ENCODE assay signal across 24 cellular contexts in the genomic region with DNA sequence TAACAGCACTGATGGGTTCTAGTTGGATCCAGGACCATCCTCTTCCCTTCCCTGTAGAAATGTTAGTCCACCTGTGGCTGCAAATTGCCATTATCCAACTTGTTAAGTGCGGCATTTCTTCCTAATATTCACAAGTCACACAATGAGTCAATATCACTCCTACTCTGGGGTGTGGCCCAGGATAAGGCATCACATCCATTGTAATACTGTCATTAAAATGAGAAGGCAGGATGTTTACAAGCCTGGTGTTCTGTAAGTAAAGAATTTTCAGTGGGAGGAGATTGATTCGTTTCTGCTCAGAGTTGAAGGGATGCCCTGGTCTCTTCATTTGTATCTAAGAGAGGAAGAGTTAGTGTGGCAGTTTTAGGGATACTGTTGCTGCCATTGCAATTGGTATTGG. TPM values are rescaled to one million over a fixed set of nuclear protein-coding genes. Genes with fewer than 3 reads are reported as not detected.
A peak's percentile ranks its signal among the peaks of the same experiment; 100 is the strongest.
DNase-seq lines count a peak whose midpoint lies in the region; ATAC-seq, FAIRE-seq and TF ChIP-seq lines count a peak whose summit lies in the region.
"Had no signal": no experiment of that assay in that cellular context is flagged by ENCODE, and none has a peak within 500 bp of the region (broad histone marks: within the 10 kb centered on the region; RNA-seq: fewer than 3 reads in every experiment).

No MANE protein-coding gene starts in this region.

- H3K27me3 ChIP-seq in left ventricle myocardium inferior (ENCODE audit: low read depth): no peaks in the 10 kb centered on the region
- H3K27me3 ChIP-seq in astrocyte (ENCODE audit: insufficient read depth, low read length): no peaks in the 10 kb centered on the region
- no peaks in the 10 kb centered on the region for H3K27me3 ChIP-seq in keratinocyte (ENCODE audit: control insufficient read depth, extremely low read depth, insufficient read depth, low read length)
- no peaks in the 10 kb centered on the region for H3K27me3 ChIP-seq in colonic mucosa
- no peaks in the 10 kb centered on the region for H3K27me3 ChIP-seq in stomach
- no peaks in the 10 kb centered on the region for H3K27me3 ChIP-seq in testis
- H3K27me3 ChIP-seq: tibial artery had no signal

- H3K4me2 ChIP-seq in astrocyte (ENCODE audit: low read length): peak overlapping the region; percentile 6
- H3K4me2 ChIP-seq in keratinocyte (ENCODE audit: control insufficient read depth, extremely low read depth, insufficient read depth, low read depth, low read length): peak overlapping the region; percentile 22
- H3K4me2 ChIP-seq: BLaER1 treated with 17β-estradiol and CSF1 and Interleukin-3, amounts not matched to agents 10 nM and 100 nM; neural progenitor cell had no signal

- WGBS in stomach, 5 donors: 45 to 59% (median 51%) methylated on average over 2 of the region's 2 CpGs
- WGBS in testis, 2 donors: 62 to 67% methylated on average over 2 of the region's 2 CpGs

- H3K79me2 ChIP-seq in astrocyte (ENCODE audit: insufficient read depth, low read length): no peaks in the 10 kb centered on the region
- no peaks in the 10 kb centered on the region for H3K79me2 ChIP-seq in keratinocyte (ENCODE audit: control insufficient read depth, insufficient read depth, low read length)

- no peak for FAIRE-seq in astrocyte (lab: Jason Lieb, UNC)
- FAIRE-seq in keratinocyte (lab: Jason Lieb, UNC): peak; percentile 73
- FAIRE-seq: RCC 7860 had no signal

- peaks cover 12% of the 10 kb centered on the region for H3K4me1 Mint-ChIP-seq in astrocyte (ENCODE audit: low read depth, unreplicated experiment)
- H3K4me1 Mint-ChIP-seq: immature natural killer cell, neural progenitor cell, T-helper 17 cell had no signal

- H3K27ac ChIP-seq in left ventricle myocardium inferior (replicated peaks) (peak overlapping the region; percentile 72), astrocyte (ENCODE audit: low read depth, low read length) (no peak overlapping the region), keratinocyte (ENCODE audit: control insufficient read depth, insufficient read depth, low read length) (no peak overlapping the region), colonic mucosa (no peak overlapping the region), stomach (no peak overlapping the region), testis (no peak overlapping the region)
- H3K27ac ChIP-seq: BLaER1 treated with 17β-estradiol and CSF1 and Interleukin-3, amounts not matched to agents 10 nM and 100 nM; neural progenitor cell; tibial artery had no signal

- H3K9ac ChIP-seq in astrocyte (ENCODE audit: low read length) (no peak overlapping the region), keratinocyte (ENCODE audit: control insufficient read depth, extremely low read depth, insufficient read depth, low read length) (no peak overlapping the region), colonic mucosa (ENCODE audit: low read depth in 2 of 2, low read length in 2 of 2) (no peak overlapping the region)
- H3K9ac ChIP-seq: BLaER1 treated with 17β-estradiol and CSF1 and Interleukin-3, amounts not matched to agents 10 nM and 100 nM; neural progenitor cell had no signal

- no peaks in the 10 kb centered on the region for H3K9me3 ChIP-seq in left ventricle myocardium inferior (replicated peaks)
- no peaks in the 10 kb centered on the region for H3K9me3 ChIP-seq in astrocyte (ENCODE audit: insufficient read depth, low read depth, low read length)
- H3K9me3 ChIP-seq in keratinocyte (ENCODE audit: control insufficient read depth, low read depth, low read length): no peaks in the 10 kb centered on the region
- H3K9me3 ChIP-seq in colonic mucosa: no peaks in the 10 kb centered on the region
- no peaks in the 10 kb centered on the region for H3K9me3 ChIP-seq in stomach
- no peaks in the 10 kb centered on the region for H3K9me3 ChIP-seq in testis
- H3K9me3 ChIP-seq: prostate gland, tibial artery had no signal

- H3K27me3 Mint-ChIP-seq in astrocyte (ENCODE audit: low read depth, unreplicated experiment): peaks cover 9% of the 10 kb centered on the region

- dilution Hi-C loops in keratinocyte (cut with MboI; ENCODE audit: extremely low pct_ligation_motif_present, low sequenced_read_pairs): no loop called here

- H3K9me3 Mint-ChIP-seq in astrocyte (ENCODE audit: unreplicated experiment): no peaks in the 10 kb centered on the region
- H3K9me3 Mint-ChIP-seq: immature natural killer cell, neural progenitor cell had no signal

- no peak for TF ChIP-seq EP300 in stomach (IDR thresholded peaks at IDR 0.05)

- H4K20me1 ChIP-seq in astrocyte (ENCODE audit: insufficient read depth, low read length) (no peaks in the 10 kb centered on the region), keratinocyte (ENCODE audit: control insufficient read depth, extremely low read depth, insufficient read depth, low read length) (no peaks in the 10 kb centered on the region)
- H4K20me1 ChIP-seq: BLaER1 treated with 17β-estradiol and CSF1 and Interleukin-3, amounts not matched to agents 10 nM and 100 nM had no signal

- ATAC-seq in Right ventricle myocardium superior (ENCODE audit: poor library complexity) (no peak), GM21423 (IDR thresholded peaks at IDR 0.05; ENCODE audit: unreplicated experiment) (no peak)
- ATAC-seq: T-helper 17 cell had no signal

- H3K36me3 ChIP-seq in left ventricle myocardium inferior (no peaks in the 10 kb centered on the region), astrocyte (ENCODE audit: insufficient read depth, low read length) (no peaks in the 10 kb centered on the region), keratinocyte (ENCODE audit: control insufficient read depth in 2 of 2, extremely low read depth in 1 of 2, insufficient read depth in 2 of 2, low read length in 2 of 2) (no peaks in the 10 kb centered on the region), colonic mucosa (no peaks in the 10 kb centered on the region), stomach (no peaks in the 10 kb centered on the region), testis (ENCODE audit: low read depth, missing control alignments) (no peaks in the 10 kb centered on the region)
- H3K36me3 ChIP-seq: BLaER1 treated with 17β-estradiol and CSF1 and Interleukin-3, amounts not matched to agents 10 nM and 100 nM; neural progenitor cell; prostate gland; tibial artery had no signal

- H3K4me1 ChIP-seq in left ventricle myocardium inferior (peaks cover 16% of the 10 kb centered on the region), astrocyte (ENCODE audit: insufficient read depth, low read length) (peaks cover 28% of the 10 kb centered on the region), keratinocyte (ENCODE audit: control insufficient read depth, extremely low read depth, insufficient read depth, low read length) (peaks cover 23% of the 10 kb centered on the region), colonic mucosa (no peaks in the 10 kb centered on the region), stomach (peaks cover 11 to 52% (median 18%) of the 10 kb centered on the region in 4 donors), testis (no peaks in the 10 kb centered on the region)
- H3K4me1 ChIP-seq: BLaER1 treated with 17β-estradiol and CSF1 and Interleukin-3, amounts not matched to agents 10 nM and 100 nM; neural progenitor cell had no signal

- no peaks in the 10 kb centered on the region for H3K9me1 ChIP-seq in keratinocyte (ENCODE audit: control insufficient read depth, extremely low read depth, insufficient read depth, low read length)

- TF ChIP-seq CTCF in left ventricle myocardium inferior (IDR thresholded peaks at IDR 0.05; ENCODE audit: borderline replicate concordance) (no peak), astrocyte (IDR thresholded peaks at IDR 0.05; ENCODE audit: insufficient read depth, low read depth, low read length) (no peak), keratinocyte (optimal IDR thresholded peaks at IDR 0.05 in 1 of 3, IDR thresholded peaks at IDR 0.05 in 1 of 3, conservative IDR thresholded peaks at IDR 0.05 in 1 of 3; ENCODE audit: extremely low read depth in 1 of 3, insufficient read depth in 2 of 3, low read length in 3 of 3) (no peak), colonic mucosa (IDR thresholded peaks at IDR 0.05) (no peak), stomach (IDR thresholded peaks at IDR 0.05) (no peak), testis (IDR thresholded peaks at IDR 0.05) (no peak)

- intact Hi-C loops in left ventricle myocardium inferior (cut with micrococcal nuclease): no loop called here
- intact Hi-C loops in Right ventricle myocardium superior (cut with DNase I): no loop called here
- intact Hi-C loops in colonic mucosa (cut with DNase I): no loop called here
- intact Hi-C loops in stomach (cut with DNase I; ENCODE audit: low total_unique reads): no loop called here
- intact Hi-C loops in testis (cut with DNase I; ENCODE audit: low total_unique reads): no loop called here

- no peak overlapping the region for H3K4me3 Mint-ChIP-seq in astrocyte (ENCODE audit: unreplicated experiment)
- H3K4me3 Mint-ChIP-seq: activated naive CD8-positive, alpha-beta T cell; immature natural killer cell; neural progenitor cell; T-helper 17 cell had no signal

- H3K36me3 Mint-ChIP-seq in astrocyte (ENCODE audit: low read depth, unreplicated experiment): no peaks in the 10 kb centered on the region
- H3K36me3 Mint-ChIP-seq: activated naive CD8-positive, alpha-beta T cell; immature natural killer cell; neural progenitor cell had no signal

- no peak for DNase-seq in left ventricle myocardium inferior
- DNase-seq in Right ventricle myocardium superior: no peak
- no peak for DNase-seq in astrocyte (ENCODE audit: low read depth)
- no peak for DNase-seq in keratinocyte (ENCODE audit: low read depth, low spot score)
- DNase-seq in colonic mucosa: no peak
- no peak for DNase-seq in stomach
- no peak for DNase-seq in testis
- DNase-seq: activated CD4-positive, alpha-beta T cell treated with anti-CD3 and anti-CD28 coated beads, Interleukin-2, amount 50 U/mL, for 1 hour; Calu3; effector memory CD4-positive, alpha-beta T cell; immature natural killer cell; NCI-H1436; NCI-H510A treated with DMSO at 0.1 percent for 48 hours; NK-92 treated with Interleukin-12 subunit alpha and Interleukin-12 subunit beta, amount 100 ng/mL, for 24 hours; stimulated activated CD4-positive, alpha-beta T cell treated with anti-CD3 and anti-CD28 coated beads, Interleukin-2, amount 100 ng/mL, for 48 hours; stimulated activated naive CD4-positive, alpha-beta T cell treated with Interleukin-2 at 50 U/mL for 16 hours; T-helper 17 cell; tibial artery had no signal

- H2AFZ ChIP-seq in astrocyte (ENCODE audit: low read depth, low read length): no peak overlapping the region
- no peak overlapping the region for H2AFZ ChIP-seq in keratinocyte (ENCODE audit: control insufficient read depth, low read length)
- H2AFZ ChIP-seq: neural progenitor cell had no signal

- TF ChIP-seq POLR2A in stomach (IDR thresholded peaks at IDR 0.05) (no peak), testis (IDR thresholded peaks at IDR 0.05) (no peak)

- H3K4me3 ChIP-seq in left ventricle myocardium inferior (no peak overlapping the region), astrocyte (ENCODE audit: insufficient read depth, low read depth, low read length) (no peak overlapping the region), keratinocyte (ENCODE audit: control insufficient read depth in 2 of 3, extremely low read depth in 1 of 3, insufficient read depth in 2 of 3, low read depth in 1 of 3, low read length in 3 of 3) (no peak overlapping the region), colonic mucosa (no peak overlapping the region), stomach (no peak overlapping the region), testis (no peak overlapping the region)
- H3K4me3 ChIP-seq: BLaER1 treated with 17β-estradiol and CSF1 and Interleukin-3, amounts not matched to agents 10 nM and 100 nM; neural progenitor cell; prostate gland; tibial artery had no signal

- H3K27ac Mint-ChIP-seq in astrocyte (ENCODE audit: unreplicated experiment): no peak overlapping the region
- H3K27ac Mint-ChIP-seq: activated naive CD8-positive, alpha-beta T cell; immature natural killer cell; neural progenitor cell; T-helper 17 cell had no signal

RNA-seq across cellular contexts. Expression of gene ARHGAP29, which starts 18.1 kb away (rescaled TPM):
- total RNA-seq in left ventricle myocardium inferior (26.5 TPM), Right ventricle myocardium superior (27.5 TPM), astrocyte (17.6 and 19.9 TPM in 2 replicates), colonic mucosa (1 to 10 TPM; 2.5 to 8.6 TPM), stomach (10 to 100 TPM in 4 of 5 donors, 1 to 10 TPM in 1; 8.1 to 90.9 (median 30.1) TPM), testis (10 to 100 TPM; 34.7 to 41.7 TPM)
- polyA plus RNA-seq in keratinocyte (40.0 to 79.7 TPM (median 67.7 TPM) in 3 replicates), stomach (1 to 10 TPM; 4.4 to 8.9 (median 5.4) TPM), testis (ENCODE audit: insufficient read depth, low read depth, low replicate concordance) (24.9 TPM)
- 66.5 TPM for polyA plus RNA-seq in keratinocyte (2011; ENCODE audit: low read depth)
- 31.7 and 61.5 TPM in 2 replicates for polyA plus RNA-seq in keratinocyte (2011; cell fraction: cytosol; rRNA removed)
- polyA plus RNA-seq in keratinocyte (2011; cell fraction: nucleus; rRNA removed): 59.8 and 80.6 TPM in 2 replicates
- polyA plus RNA-seq in keratinocyte (2012; ENCODE audit: low replicate concordance): 26.3 and 56.8 TPM in 2 replicates
- 21.1 to 119 TPM (median 48.5 TPM) in 3 replicates for polyA minus RNA-seq in keratinocyte
- polyA minus RNA-seq in keratinocyte (2011; cell fraction: cytosol; rRNA and poly(A)+ RNA removed): 50.8 TPM
- polyA minus RNA-seq in keratinocyte (2011; cell fraction: nucleus; rRNA and poly(A)+ RNA removed): 82.7 and 152 TPM in 2 replicates
- polyA plus RNA-seq: immature natural killer cell had no signal
